ENCODE assay signal across 8 cellular contexts in the genomic region with DNA sequence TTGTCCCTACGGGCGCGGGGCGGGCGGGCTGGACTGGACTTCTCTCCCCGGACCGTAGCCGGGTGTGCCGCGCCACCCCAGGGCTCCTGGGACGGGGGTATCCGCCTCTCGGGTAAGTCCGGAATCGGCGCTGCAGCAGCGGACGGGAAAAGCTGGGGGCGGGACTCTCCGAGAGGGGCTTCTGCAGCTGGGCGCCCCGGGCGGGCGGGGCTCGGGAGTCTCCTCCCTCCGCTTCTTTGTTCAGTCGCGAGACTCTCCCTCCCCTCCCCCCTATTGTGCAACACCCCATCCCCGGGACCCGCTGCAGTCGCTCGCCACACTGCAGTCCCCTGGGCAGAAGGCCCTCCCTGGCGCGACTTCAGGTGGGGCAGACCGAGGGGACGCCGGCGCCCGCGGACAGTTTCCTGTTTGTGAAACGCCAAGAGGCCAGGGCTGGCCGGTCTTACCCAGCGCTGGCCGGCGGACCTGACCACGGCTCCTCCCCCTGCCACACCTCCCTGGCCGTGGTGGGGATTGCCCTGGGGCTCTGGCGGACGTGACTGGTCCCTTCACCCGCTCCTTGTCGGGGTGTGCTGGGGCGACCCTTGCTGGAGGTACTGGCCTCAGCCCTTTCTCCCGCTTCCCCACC. TPM values are rescaled to one million over a fixed set of nuclear protein-coding genes. Genes with fewer than 3 reads are reported as not detected.
DNase-seq lines count a peak whose midpoint lies in the region; ATAC-seq and TF ChIP-seq lines count a peak whose summit lies in the region.

No MANE protein-coding gene starts in this region.

- H3K79me2 ChIP-seq in GM23248 (ENCODE audit: insufficient read depth), result peaks cover 28% of the 10 kb centered on the region
- peaks cover 21% of the 10 kb centered on the region; the same call in 1 of the 2 replicates for H3K79me2 ChIP-seq in Karpas-422 (ENCODE audit: low read length)
- peaks cover 55% of the 10 kb centered on the region for H3K79me2 ChIP-seq in neural cell (replicated peaks; ENCODE audit: insufficient read depth, low read length)

- H3K4me2 ChIP-seq in GM23248 (ENCODE audit: unreplicated experiment), result peak overlapping the region; percentile 95
- H3K4me2 ChIP-seq in Karpas-422 (ENCODE audit: low read depth, low read length, poor library complexity, severe bottlenecking), result peak overlapping the region; percentile 84
- H3K4me2 ChIP-seq in neural cell (ENCODE audit: low read length), result peak overlapping the region; percentile 92

- CTCF ChIA-PET in RWPE1 (lab: Yijun Ruan, JAX), result no interaction called here

- H3F3A ChIP-seq in GM23248 (ENCODE audit: insufficient read depth), result no peaks in the 10 kb centered on the region
- H3F3A ChIP-seq in neural cell (ENCODE audit: insufficient read depth, low read length, poor library complexity, severe bottlenecking), result no peaks in the 10 kb centered on the region

- H3K9me2 ChIP-seq in GM23248 (ENCODE audit: insufficient read depth) (no peaks in the 10 kb centered on the region), Karpas-422 (replicated peaks; ENCODE audit: insufficient read depth, low read length) (no peaks in the 10 kb centered on the region), neural cell (ENCODE audit: insufficient read depth, low read length) (no peaks in the 10 kb centered on the region)

- H3K9ac ChIP-seq in GM23248 (peak overlapping the region; percentile 95), Karpas-422 (ENCODE audit: low read length) (peak overlapping the region; percentile 85), neural cell (ENCODE audit: low read length) (peak overlapping the region; percentile 100)

- ATAC-seq in stimulated activated naive CD8-positive, alpha-beta T cell treated with anti-CD3 and anti-CD28 coated beads, Interleukin-15, Interleukin-2, amounts not matched to agents 100 U/mL and 50 U/mL, for 24 hours, result peak; percentile 32

- DNase-seq in DMS53 treated with DMSO at 0.1 percent for 48 hours (lab: John Stamatoyannopoulos, UW; ENCODE audit: unreplicated experiment) (peak; percentile 51), GM23248 (peak; percentile 93), Karpas-422 (peak; percentile 80), RWPE1 (ENCODE audit: low spot score) (peak; percentile 89), fibroblast of the conjunctiva (ENCODE audit: low read depth) (peak; percentile 80)
- DNase-seq in activated effector memory CD4-positive, alpha-beta T cell treated with anti-CD3 and anti-CD28 coated beads, Interleukin-2, amount 50 U/mL, for 16 hours, result peak; percentile 89
- DNase-seq in stimulated activated naive CD8-positive, alpha-beta T cell treated with anti-CD3 and anti-CD28 coated beads, Interleukin-15, Interleukin-2, amounts not matched to agents 100 U/mL and 50 U/mL, for 24 hours, result peak; percentile 82

- H3K27ac ChIP-seq in GM23248 (peak overlapping the region; percentile 87), Karpas-422 (ENCODE audit: low read length) (peak overlapping the region; percentile 89), RWPE1 (peak overlapping the region; percentile 95), neural cell (ENCODE audit: low read length) (peak overlapping the region; percentile 97)

- peaks cover 12% of the 10 kb centered on the region for H3K4me1 ChIP-seq in GM23248 (ENCODE audit: insufficient read depth)
- peaks cover 50% of the 10 kb centered on the region for H3K4me1 ChIP-seq in Karpas-422 (ENCODE audit: low read length)

- H3K36me3 ChIP-seq in GM23248 (ENCODE audit: low read depth) (peaks cover 33% of the 10 kb centered on the region), Karpas-422 (ENCODE audit: insufficient read depth, low read length) (peaks cover 19% of the 10 kb centered on the region), neural cell (ENCODE audit: insufficient read depth, low read length) (peaks cover 7% of the 10 kb centered on the region)

- 3 to 4% methylated on average over 9 to 50 of the region's 53 CpGs for WGBS in GM23248 (ENCODE audit: low coverage in 1 of 2, low lambda C conversion rate in 2 of 2, missing lambda C conversion rate in 2 of 2), 2 experiments

- in situ Hi-C loops in GM23248 (cut with MboI), result no loop called here

- H2AFZ ChIP-seq in GM23248, result peak overlapping the region; percentile 96
- no peak overlapping the region for H2AFZ ChIP-seq in Karpas-422 (ENCODE audit: low read length)
- H2AFZ ChIP-seq in neural cell (ENCODE audit: low read depth, low read length), result peak overlapping the region; percentile 22

- POLR2A ChIA-PET in RWPE1 (lab: Yijun Ruan, JAX; ENCODE audit: low non-redundant PET), result interaction anchor here (0.6 kb wide), 1 partner anchor 83 kb away, joined by 6 read pairs; no protein-coding TSS in a partner anchor

- H3K27me3 ChIP-seq in GM23248 (replicated peaks; ENCODE audit: insufficient read depth), result no peaks in the 10 kb centered on the region
- no peaks in the 10 kb centered on the region for H3K27me3 ChIP-seq in Karpas-422 (ENCODE audit: low read length)
- no peaks in the 10 kb centered on the region for H3K27me3 ChIP-seq in neural cell (ENCODE audit: insufficient read depth, low read depth, low read length)

- no peak for TF ChIP-seq EP300 in neural cell (conservative IDR thresholded peaks at IDR 0.05; ENCODE audit: poor library complexity, severe bottlenecking)

- no peak for TF ChIP-seq CTCF in RWPE1 (conservative IDR thresholded peaks at IDR 0.05; ENCODE audit: low read depth)
- no peak for TF ChIP-seq CTCF in neural cell (IDR thresholded peaks at IDR 0.05; ENCODE audit: poor library complexity, severe bottlenecking)

- peak; percentile 24 for TF ChIP-seq RAD21 in neural cell (conservative IDR thresholded peaks at IDR 0.05)

- no peaks in the 10 kb centered on the region; the same call in 1 of the 2 replicates for H4K20me1 ChIP-seq in GM23248 (ENCODE audit: insufficient read depth)
- no peaks in the 10 kb centered on the region; the same call in 1 of the 2 replicates for H4K20me1 ChIP-seq in Karpas-422 (ENCODE audit: insufficient read depth, low read depth, low read length)
- H4K20me1 ChIP-seq in neural cell (ENCODE audit: insufficient read depth), result peaks cover 7% of the 10 kb centered on the region

- no peaks in the 10 kb centered on the region for H3K9me3 ChIP-seq in GM23248 (ENCODE audit: low read depth)
- no peaks in the 10 kb centered on the region for H3K9me3 ChIP-seq in Karpas-422 (ENCODE audit: low read length)
- no peaks in the 10 kb centered on the region for H3K9me3 ChIP-seq in neural cell (ENCODE audit: low read length)

- peak overlapping the region; percentile 99 for H3K4me3 ChIP-seq in GM23248
- H3K4me3 ChIP-seq in Karpas-422 (ENCODE audit: low read length), result peak overlapping the region; percentile 76
- H3K4me3 ChIP-seq in neural cell (ENCODE audit: low read length), result peak overlapping the region; percentile 93

TF ChIP-seq in neural cell, 6 proteins besides CTCF, POLR2A, EP300 and RAD21:
- TF ChIP-seq TAF1 (IDR thresholded peaks at IDR 0.05; ENCODE audit: low read depth) (peak; percentile 41), EZH2 (IDR thresholded peaks at IDR 0.05; ENCODE audit: borderline replicate concordance, insufficient read depth, low read length, poor library complexity, severe bottlenecking) (no peak), MXI1 (conservative IDR thresholded peaks at IDR 0.05; ENCODE audit: poor library complexity, severe bottlenecking) (peak; percentile 64), POLR2AphosphoS5 (IDR thresholded peaks at IDR 0.05) (peak; percentile 61), SMC3 (conservative IDR thresholded peaks at IDR 0.05; ENCODE audit: poor library complexity) (peak; percentile 34)
- TF ChIP-seq, protein P1, sequence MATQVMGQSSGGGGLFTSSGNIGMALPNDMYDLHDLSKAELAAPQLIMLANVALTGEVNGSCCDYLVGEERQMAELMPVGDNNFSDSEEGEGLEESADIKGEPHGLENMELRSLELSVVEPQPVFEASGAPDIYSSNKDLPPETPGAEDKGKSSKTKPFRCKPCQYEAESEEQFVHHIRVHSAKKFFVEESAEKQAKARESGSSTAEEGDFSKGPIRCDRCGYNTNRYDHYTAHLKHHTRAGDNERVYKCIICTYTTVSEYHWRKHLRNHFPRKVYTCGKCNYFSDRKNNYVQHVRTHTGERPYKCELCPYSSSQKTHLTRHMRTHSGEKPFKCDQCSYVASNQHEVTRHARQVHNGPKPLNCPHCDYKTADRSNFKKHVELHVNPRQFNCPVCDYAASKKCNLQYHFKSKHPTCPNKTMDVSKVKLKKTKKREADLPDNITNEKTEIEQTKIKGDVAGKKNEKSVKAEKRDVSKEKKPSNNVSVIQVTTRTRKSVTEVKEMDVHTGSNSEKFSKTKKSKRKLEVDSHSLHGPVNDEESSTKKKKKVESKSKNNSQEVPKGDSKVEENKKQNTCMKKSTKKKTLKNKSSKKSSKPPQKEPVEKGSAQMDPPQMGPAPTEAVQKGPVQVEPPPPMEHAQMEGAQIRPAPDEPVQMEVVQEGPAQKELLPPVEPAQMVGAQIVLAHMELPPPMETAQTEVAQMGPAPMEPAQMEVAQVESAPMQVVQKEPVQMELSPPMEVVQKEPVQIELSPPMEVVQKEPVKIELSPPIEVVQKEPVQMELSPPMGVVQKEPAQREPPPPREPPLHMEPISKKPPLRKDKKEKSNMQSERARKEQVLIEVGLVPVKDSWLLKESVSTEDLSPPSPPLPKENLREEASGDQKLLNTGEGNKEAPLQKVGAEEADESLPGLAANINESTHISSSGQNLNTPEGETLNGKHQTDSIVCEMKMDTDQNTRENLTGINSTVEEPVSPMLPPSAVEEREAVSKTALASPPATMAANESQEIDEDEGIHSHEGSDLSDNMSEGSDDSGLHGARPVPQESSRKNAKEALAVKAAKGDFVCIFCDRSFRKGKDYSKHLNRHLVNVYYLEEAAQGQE (IDR thresholded peaks at IDR 0.05; ENCODE audit: borderline replicate concordance), result peak; percentile 61

RNA-seq across cellular contexts. Expression of a gene that starts 1.0 kb away (rescaled TPM):
- total RNA-seq in GM23248 (2014; rRNA removed; shearing (Covaris generic)), result 34.0 and 40.0 TPM in 2 replicates
- polyA plus RNA-seq in GM23248 (2016; fragmentation: Nextera tagmentation; extraction: Ambion mirVana) (31.2 and 32.6 TPM in 2 replicates), neural cell (132 and 133 TPM in 2 replicates)
- total RNA-seq in Karpas-422 (2014; rRNA removed; shearing (Covaris generic); ENCODE audit: low replicate concordance), result 11.8 and 38.8 TPM in 2 replicates
- 201 and 242 TPM in 2 replicates for polyA minus RNA-seq in neural cell

Comparison
In these comparisons a context has a peak if more than half of its experiments do, and no peak if none do; other contexts are left out.
1. Peak in every context shown above with its lines: DNase-seq, ATAC-seq, H3K4me3 ChIP-seq and H3K27ac ChIP-seq.